In genomic region chr5:146490089-146490843, GRCh38 we compare ENCODE assay signal across 2 cellular contexts.
TF ChIP-seq lines count a peak whose summit lies in the region.

No MANE protein-coding gene starts in this region.

TF ChIP-seq in K562, 482 proteins besides CTCF, POLR2A, EP300 and RAD21:
- TF ChIP-seq ZNF263 (CRISPR knock-in tag; IDR thresholded peaks at IDR 0.05; ENCODE audit: borderline replicate concordance): no peak
- TF ChIP-seq TARDBP (IDR thresholded peaks at IDR 0.05): no peak
- 0 out of 2 replicates have a peak, but pooled peaks have one; percentile 59 for TF ChIP-seq POLR2AphosphoS2 (IDR thresholded peaks at IDR 0.05; ENCODE audit: low read length)
- no peak for TF ChIP-seq HMGN3 (IDR thresholded peaks at IDR 0.05; ENCODE audit: borderline replicate concordance, extremely low read depth, insufficient read length, low read depth, low read length)
- TF ChIP-seq SUPT5H (IDR thresholded peaks at IDR 0.05): peak; percentile 22; the same call in 1 of the 2 replicates

TF ChIP-seq in endothelial cell of umbilical vein, 7 proteins besides CTCF, POLR2A, EP300 and RAD21:
- no peak for TF ChIP-seq EZH2 (IDR thresholded peaks at IDR 0.05; ENCODE audit: borderline replicate concordance, low read depth, low read length, severe bottlenecking)
- no peak for TF ChIP-seq JUN (IDR thresholded peaks at IDR 0.05; ENCODE audit: borderline replicate concordance, insufficient read depth, insufficient read length, low read depth)
- no peak for TF ChIP-seq FOS (IDR thresholded peaks at IDR 0.05; ENCODE audit: borderline replicate concordance, insufficient read depth, low read length)
- no peak for TF ChIP-seq MAX (IDR thresholded peaks at IDR 0.05; ENCODE audit: insufficient read depth, insufficient read length)
- no peak for TF ChIP-seq GATA2 (IDR thresholded peaks at IDR 0.05; ENCODE audit: insufficient read depth, insufficient read length, low read depth, low read length)
- TF ChIP-seq POLR2AphosphoS5 (IDR thresholded peaks at IDR 0.05; ENCODE audit: insufficient read depth, low read depth, low read length): no peak
- TF ChIP-seq MYC (IDR thresholded peaks at IDR 0.05; ENCODE audit: low read depth, low read length): no peak
